In genomic region chr3:30605706-30606300, GRCh38 we compare ENCODE assay signal across 8 cellular contexts. TPM values are rescaled to one million over a fixed set of nuclear protein-coding genes. Genes with fewer than 3 reads are reported as not detected.
DNase-seq lines count a peak whose midpoint lies in the region; ATAC-seq, FAIRE-seq and TF ChIP-seq lines count a peak whose summit lies in the region.

No MANE protein-coding gene starts in this region.

- peak overlapping the region; percentile 85 for H3K9ac ChIP-seq in muscle layer of colon (ENCODE audit: low read length)

- peak overlapping the region; percentile 97 to 99 for H3K27ac ChIP-seq in A549
- peak overlapping the region; percentile 98 to 99 for H3K27ac ChIP-seq in coronary artery
- peak overlapping the region; percentile 95 for H3K27ac ChIP-seq in muscle layer of colon (ENCODE audit: low read depth, low read length)

- peak overlapping the region; percentile 86 for H3K4me2 ChIP-seq in A549

- TF ChIP-seq CTCF in A549 (IDR thresholded peaks at IDR 0.05): no peak
- TF ChIP-seq CTCF in coronary artery (IDR thresholded peaks at IDR 0.05): no peak

- H3K9me3 ChIP-seq in A549 (no peaks in the 10 kb centered on the region; the same call in 2 of the 3 replicates), muscle layer of colon (ENCODE audit: low read length) (no peaks in the 10 kb centered on the region)

- no peak for TF ChIP-seq RAD21 in A549 (conservative IDR thresholded peaks at IDR 0.05 in 1 of 2, IDR thresholded peaks at IDR 0.05 in 1 of 2)

- WGBS in A549 (ENCODE audit: missing lambda C conversion rate): 1% methylated on average over 10 of the region's 10 CpGs

- POLR2A ChIA-PET in A549 (lab: Yijun Ruan, JAX): interaction anchor here (0.6 to 1.2 kb wide), 11 partner anchors 8 to 927 kb away, joined by 3 to 9 read pairs (median 4); partner anchors contain the start of gene STT3B

- FAIRE-seq in A549 (lab: Jason Lieb, UNC): peak; percentile 65

- H3K4me1 ChIP-seq in A549: peaks cover 45% of the 10 kb centered on the region
- peaks cover 29% of the 10 kb centered on the region for H3K4me1 ChIP-seq in muscle layer of colon (ENCODE audit: insufficient read depth, low read length)

- CTCF ChIA-PET in A549 (lab: Yijun Ruan, JAX): interaction anchor here (0.8 to 1.7 kb wide), 9 partner anchors 11 to 563 kb away, joined by 3 to 7 read pairs (median 4); no protein-coding TSS in a partner anchor

- TF ChIP-seq EP300 in A549 (IDR thresholded peaks at IDR 0.05): no peak

- no peak for DNase-seq in A549 (ENCODE audit: low read depth in 1 of 2, low spot score in 1 of 2)
- DNase-seq in Jurkat, Clone E6-1 (ENCODE audit: low read depth, low spot score): no peak
- DNase-seq in coronary artery (ENCODE audit: low spot score): no peak
- no peak for DNase-seq in retina
- no peak for DNase-seq in SIG-M5 (lab: John Stamatoyannopoulos, UW)

- ATAC-seq in A549: peak; percentile 22 to 27; a peak in 4 of 6 replicates
- ATAC-seq in HG03175 (IDR thresholded peaks at IDR 0.05; ENCODE audit: unreplicated experiment): no peak
- ATAC-seq in HG02798 (IDR thresholded peaks at IDR 0.05; ENCODE audit: poor library complexity, unreplicated experiment): no peak

- peak overlapping the region; percentile 95 for H3K4me3 ChIP-seq in A549
- peak overlapping the region; percentile 77 for H3K4me3 ChIP-seq in Jurkat, Clone E6-1 (ENCODE audit: low read length)
- peak overlapping the region; percentile 96 for H3K4me3 ChIP-seq in coronary artery
- H3K4me3 ChIP-seq in muscle layer of colon (ENCODE audit: low read depth in 1 of 2, low read length in 2 of 2): peak overlapping the region; percentile 94 to 96

- no peaks in the 10 kb centered on the region for H3K27me3 ChIP-seq in muscle layer of colon (ENCODE audit: control insufficient read depth in 1 of 2, insufficient read depth in 2 of 2, low read length in 2 of 2)

- no peaks in the 10 kb centered on the region for H3K36me3 ChIP-seq in muscle layer of colon (ENCODE audit: insufficient read depth, low read length)

- no peak for TF ChIP-seq POLR2A in A549 (IDR thresholded peaks at IDR 0.05; ENCODE audit: low read length)

TF ChIP-seq in A549, 52 proteins besides CTCF, POLR2A, EP300 and RAD21:
- no peak for TF ChIP-seq SREBF2 (IDR thresholded peaks at IDR 0.05)
- TF ChIP-seq TP53 (CRISPR knock-in tag; IDR thresholded peaks at IDR 0.05): no peak
- TF ChIP-seq HOXB5 (CRISPR knock-in tag; IDR thresholded peaks at IDR 0.05): 0 out of 2 replicates have a peak, but pooled peaks have one; percentile 3
- TF ChIP-seq SMC3 (IDR thresholded peaks at IDR 0.05): no peak
TF ChIP-seq in A549: peak in this region for 1.

RNA-seq across cellular contexts. Expression of gene TGFBR2, which starts 0.6 kb away (rescaled TPM):
- polyA plus RNA-seq in A549 (2011; rRNA removed): 97.4 and 119 TPM in 2 replicates
- polyA plus RNA-seq in A549 (2012; cell fraction: cytosol; rRNA removed): 21.5 and 26.8 TPM in 2 replicates
- polyA plus RNA-seq in A549 (2012; cell fraction: nucleus; rRNA removed): 20.0 and 20.1 TPM in 2 replicates
- polyA plus RNA-seq in A549 (2017; fragmentation: RNase III; extraction: RNeasy Plus Mini Kit Qiagen cat#74134 plus additional on column Dnase treatment): 47.0 to 57.8 TPM (median 48.5 TPM) in 3 replicates
- polyA minus RNA-seq in A549 (2011; rRNA and poly(A)+ RNA removed): 103 and 115 TPM in 2 replicates
- polyA plus RNA-seq in Jurkat, Clone E6-1 (2012; ENCODE audit: insufficient read depth, insufficient read length): 10.0 TPM

Comparison
In these comparisons a context has a peak if more than half of its experiments do, and no peak if none do; other contexts are left out.
1. ATAC-seq: peak in A549 (2 of 2); none in HG03175 (single experiment) and HG02798 (single experiment).
2. Peak in every context shown above with its lines, with median percentiles within 50 percentile points of each other: H3K27ac ChIP-seq and H3K4me3 ChIP-seq.